Comparison of ENCODE assay signal across 8 cellular contexts in genomic region chr10:43396928-43397624, GRCh38. TPM values are rescaled to one million over a fixed set of nuclear protein-coding genes. Genes with fewer than 3 reads are reported as not detected.
A peak's percentile ranks its signal among the peaks of the same experiment; 100 is the strongest.
DNase-seq lines count a peak whose midpoint lies in the region; ATAC-seq and TF ChIP-seq lines count a peak whose summit lies in the region.

No MANE protein-coding gene starts in this region.

- peaks cover 18 to 22% of the 10 kb centered on the region in 2 donors for H3K36me3 ChIP-seq in lung (ENCODE audit: control insufficient read depth in 2 of 2, insufficient read depth in 2 of 2, low read length in 2 of 2)

- H3K27ac ChIP-seq in lung (ENCODE audit: low read depth in 1 of 2, low read length in 1 of 2), result peak overlapping the region; percentile 94 to 99

- no peaks in the 10 kb centered on the region for H3K9me3 ChIP-seq in lung (ENCODE audit: control insufficient read depth in 2 of 2, insufficient read depth in 1 of 2, low read length in 1 of 2)

- CTCF ChIA-PET in activated CD4-positive, alpha-beta memory T cell treated with anti-CD3 and anti-CD28 coated beads for 36 hours (lab: Charles Lee), result interaction anchor here (1.0 to 1.9 kb wide), 2 partner anchors 10 to 14 kb away, joined by 3 to 4 read pairs; no protein-coding TSS in a partner anchor

- H3K27me3 Mint-ChIP-seq in activated CD4-positive, alpha-beta memory T cell treated with anti-CD3 and anti-CD28 coated beads for 36 hours, result no peaks in the 10 kb centered on the region

- DNase-seq in AML-193 (lab: John Stamatoyannopoulos, UW), result peak; percentile 78 to 88
- peak; percentile 91 for DNase-seq in NCI-H69 (lab: John Stamatoyannopoulos, UW)
- peak; percentile 92 for DNase-seq in activated CD4-positive, alpha-beta memory T cell treated with anti-CD3 and anti-CD28 coated beads for 36 hours
- DNase-seq in effector CD4-positive, alpha-beta T cell, result peak; percentile 65
- peak; percentile 88 for DNase-seq in lung (ENCODE audit: low spot score)
- DNase-seq in stimulated activated CD4-positive, alpha-beta T cell treated with anti-CD3 and anti-CD28 coated beads, TNF-alpha, amount 100 ng/mL, for 48 hours (ENCODE audit: low read depth in 3 of 3), result peak; percentile 74 to 84 (median 76)

- intact Hi-C loops in activated CD4-positive, alpha-beta memory T cell treated with anti-CD3 and anti-CD28 coated beads for 36 hours (cut with micrococcal nuclease), result loop anchor here (1.0 to 10.0 kb wide), 4 partner anchors 23 to 762 kb away; partner anchors contain the start of genes CSGALNACT2, ZNF33B and ZNF487

- peaks cover 14 to 17% of the 10 kb centered on the region in 2 donors for H3K4me1 ChIP-seq in lung (ENCODE audit: control insufficient read depth in 2 of 2, insufficient read depth in 2 of 2, low read length in 2 of 2)

- peak overlapping the region; percentile 55 for H3K4me3 ChIP-seq in lung

- H3K27me3 ChIP-seq in lung (ENCODE audit: control insufficient read depth, insufficient read depth), result no peaks in the 10 kb centered on the region

- no peaks in the 10 kb centered on the region for H3K9me3 Mint-ChIP-seq in activated CD4-positive, alpha-beta memory T cell treated with anti-CD3 and anti-CD28 coated beads for 36 hours

- peaks cover 63% of the 10 kb centered on the region for H3K4me1 Mint-ChIP-seq in activated CD4-positive, alpha-beta memory T cell treated with anti-CD3 and anti-CD28 coated beads for 36 hours (ENCODE audit: low read depth)

- peak overlapping the region; percentile 100 for H3K27ac Mint-ChIP-seq in activated CD4-positive, alpha-beta memory T cell treated with anti-CD3 and anti-CD28 coated beads for 36 hours

- TF ChIP-seq CTCF in lung (IDR thresholded peaks at IDR 0.05; ENCODE audit: control extremely low read depth, extremely low read depth), result no peak

- ATAC-seq in GM19043 (IDR thresholded peaks at IDR 0.05; ENCODE audit: low read depth, unreplicated experiment) (peak; percentile 80), HG03196 (IDR thresholded peaks at IDR 0.05; ENCODE audit: unreplicated experiment) (peak; percentile 86), lung (ENCODE audit: insufficient read depth, low FRiP score) (peak; percentile 86)

- H3K36me3 Mint-ChIP-seq in activated CD4-positive, alpha-beta memory T cell treated with anti-CD3 and anti-CD28 coated beads for 36 hours, result peaks cover 84% of the 10 kb centered on the region

- POLR2A ChIA-PET in activated CD4-positive, alpha-beta memory T cell treated with anti-CD3 and anti-CD28 coated beads for 36 hours (lab: Charles Lee), result interaction anchor here (1.3 to 4.0 kb wide), 8 partner anchors 9 to 258 kb away, joined by 5 to 47 read pairs (median 20); partner anchors contain the start of genes CSGALNACT2, HNRNPF and ZNF487

- H3K4me3 Mint-ChIP-seq in activated CD4-positive, alpha-beta memory T cell treated with anti-CD3 and anti-CD28 coated beads for 36 hours, result peak overlapping the region; percentile 81

- 0% methylated on average over 43 to 70 of the region's 70 CpGs for WGBS in lung, 2 donors

RNA-seq across cellular contexts. Expression of gene HNRNPF, which starts 11.9 kb away (rescaled TPM):
- total RNA-seq in activated CD4-positive, alpha-beta memory T cell treated with anti-CD3 and anti-CD28 coated beads for 36 hours, result 100 to 1,000 TPM; 504 to 518 TPM
- 100 to 1,000 TPM; 130 to 221 TPM for total RNA-seq in lung
- 100 to 1,000 TPM in 1 of 2 donors, 10 to 100 TPM in 1; 79.1 to 237 TPM for polyA plus RNA-seq in lung

RNA-seq across cellular contexts. Expression of gene FXYD4, which starts 25.6 kb away (rescaled TPM):
- not detected for total RNA-seq in activated CD4-positive, alpha-beta memory T cell treated with anti-CD3 and anti-CD28 coated beads for 36 hours
- 1 to 10 TPM in 1 of 2 donors, not detected in 1; 3.9 TPM for total RNA-seq in lung
- 1 to 10 TPM in 1 of 2 donors, under 1 TPM in 1; 0.65 to 2.9 TPM for polyA plus RNA-seq in lung

RNA-seq across cellular contexts. Expression of gene ZNF487, which starts 39.8 kb away (rescaled TPM):
- 1 to 10 TPM; 2.2 to 2.6 TPM for total RNA-seq in activated CD4-positive, alpha-beta memory T cell treated with anti-CD3 and anti-CD28 coated beads for 36 hours
- 10 to 100 TPM in 1 of 2 donors, 1 to 10 TPM in 1; 9.6 to 25.4 TPM for total RNA-seq in lung
- polyA plus RNA-seq in lung, result 1 to 10 TPM; 8.4 to 8.6 TPM

Comparison
In these comparisons a context has a peak if more than half of its experiments do, and no peak if none do; other contexts are left out.
1. Peak in every context shown above with its lines: DNase-seq, ATAC-seq, H3K4me3 ChIP-seq and H3K27ac ChIP-seq.